9 cellular contexts compared by ENCODE assay signal in genomic region chr7:55415173-55415778, GRCh38. TPM values are rescaled to one million over a fixed set of nuclear protein-coding genes. Genes with fewer than 3 reads are reported as not detected.
DNase-seq lines count a peak whose midpoint lies in the region; ATAC-seq and TF ChIP-seq lines count a peak whose summit lies in the region.
"Had no signal": no experiment of that assay in that cellular context is flagged by ENCODE, and none has a peak within 500 bp of the region (broad histone marks: within the 10 kb centered on the region; RNA-seq: fewer than 3 reads in every experiment).

No MANE protein-coding gene starts in this region.

- POLR2A ChIA-PET in CD8-positive, alpha-beta T cell (lab: Charles Lee), result no interaction called here

- intact Hi-C loops in CD8-positive, alpha-beta T cell (cut with DNase I, micrococcal nuclease), result loop anchor here (1.0 to 2.0 kb wide), 3 partner anchors 49 to 640 kb away; no protein-coding TSS in a partner anchor
- intact Hi-C loops in right lobe of liver (cut with DNase I), result loop anchor here (5.0 to 10.0 kb wide), 2 partner anchors 138 to 140 kb away; no protein-coding TSS in a partner anchor

- H3K36me3 ChIP-seq in CD8-positive, alpha-beta T cell (ENCODE audit: insufficient read depth, low read length), result no peaks in the 10 kb centered on the region
- peaks cover 0 to 2% (median 0%) of the 10 kb centered on the region in 4 donors for H3K36me3 ChIP-seq in right lobe of liver

- DNase-seq in CD8-positive, alpha-beta T cell, result peak; percentile 61 to 86 (median 81)
- peak; percentile 58 to 89 for DNase-seq in NCI-H526 (lab: John Stamatoyannopoulos, UW)
- DNase-seq in activated CD4-positive, alpha-beta T cell treated with anti-CD3 and anti-CD28 coated beads for 4 hours, result peak; percentile 81 to 86
- peak; percentile 78 for DNase-seq in choroid plexus epithelial cell (ENCODE audit: low read depth)
- DNase-seq in right lobe of liver, result peak; percentile 73 to 80 (median 77)
- peak; percentile 42 for DNase-seq in stimulated activated CD8-positive, alpha-beta memory T cell treated with anti-CD3 and anti-CD28 coated beads, Interleukin-12 subunit alpha, Interleukin-12 subunit beta, amount 100 ng/mL, for 4 hours (ENCODE audit: low read depth)

- H3K4me1 ChIP-seq in CD8-positive, alpha-beta T cell (ENCODE audit: insufficient read depth, low read length), result no peaks in the 10 kb centered on the region
- H3K4me1 ChIP-seq in right lobe of liver, result peaks cover 0 to 18% (median 0%) of the 10 kb centered on the region in 4 donors

- no peak overlapping the region for H3K27ac ChIP-seq in CD8-positive, alpha-beta T cell (ENCODE audit: low read depth, low read length)
- no peak overlapping the region for H3K27ac ChIP-seq in right lobe of liver

- no peaks in the 10 kb centered on the region for H3K9me3 Mint-ChIP-seq in CD8-positive, alpha-beta T cell

- no peaks in the 10 kb centered on the region for H3K27me3 Mint-ChIP-seq in CD8-positive, alpha-beta T cell (ENCODE audit: low read depth)
- H3K27me3 Mint-ChIP-seq: activated naive CD8-positive, alpha-beta T cell had no signal

- no peaks in the 10 kb centered on the region for H3K4me1 Mint-ChIP-seq in CD8-positive, alpha-beta T cell (ENCODE audit: low read depth)

- H3K27me3 ChIP-seq in CD8-positive, alpha-beta T cell (ENCODE audit: insufficient read depth, low read length), result no peaks in the 10 kb centered on the region
- no peaks in the 10 kb centered on the region for H3K27me3 ChIP-seq in right lobe of liver

- no peak overlapping the region for H3K4me3 Mint-ChIP-seq in CD8-positive, alpha-beta T cell
- H3K4me3 Mint-ChIP-seq: activated naive CD8-positive, alpha-beta T cell had no signal

- 38% methylated on average over 6 of the region's 6 CpGs for WGBS in right lobe of liver (ENCODE audit: insufficient coverage, low coverage, low lambda C conversion rate, missing lambda C conversion rate)

- H3K9me3 ChIP-seq in CD8-positive, alpha-beta T cell (ENCODE audit: low read length), result no peaks in the 10 kb centered on the region
- no peaks in the 10 kb centered on the region for H3K9me3 ChIP-seq in right lobe of liver

- CTCF ChIA-PET in CD8-positive, alpha-beta T cell (lab: Charles Lee), result interaction anchor here (0.6 to 6.9 kb wide), 39 partner anchors 9 to 499 kb away, joined by 3 to 105 read pairs (median 4); no protein-coding TSS in a partner anchor

- no peak overlapping the region for H3K4me3 ChIP-seq in CD8-positive, alpha-beta T cell (ENCODE audit: low read depth, low read length)
- no peak overlapping the region for H3K4me3 ChIP-seq in choroid plexus epithelial cell (ENCODE audit: low read depth, low read length)
- H3K4me3 ChIP-seq in right lobe of liver, result no peak overlapping the region

- peak; percentile 100 for ATAC-seq in CD8-positive, alpha-beta T cell
- ATAC-seq in GM19351 (IDR thresholded peaks at IDR 0.05; ENCODE audit: unreplicated experiment) (peak; percentile 97), HG03432 (IDR thresholded peaks at IDR 0.05; ENCODE audit: unreplicated experiment) (peak; percentile 93), right lobe of liver (peak; percentile 85 to 94 (median 90))

- H3K36me3 Mint-ChIP-seq in CD8-positive, alpha-beta T cell, result peaks cover 18% of the 10 kb centered on the region

- TF ChIP-seq CTCF in CD8-positive, alpha-beta T cell (IDR thresholded peaks at IDR 0.05), result peak; percentile 94
- TF ChIP-seq CTCF in choroid plexus epithelial cell (conservative IDR thresholded peaks at IDR 0.05; ENCODE audit: low read depth, low read length) (peak; percentile 83), right lobe of liver (IDR thresholded peaks at IDR 0.05) (peak; percentile 75 to 91 (median 89))

- no peak overlapping the region for H3K27ac Mint-ChIP-seq in CD8-positive, alpha-beta T cell
- H3K27ac Mint-ChIP-seq: activated naive CD8-positive, alpha-beta T cell had no signal

- no peak for TF ChIP-seq POLR2A in right lobe of liver (IDR thresholded peaks at IDR 0.05)

RNA-seq across cellular contexts. Expression of gene LANCL2, which starts 50.1 kb away (rescaled TPM):
- total RNA-seq in CD8-positive, alpha-beta T cell, result 10 to 100 TPM; 10.3 to 10.5 TPM
- total RNA-seq in right lobe of liver, result 10 to 100 TPM in 1 of 6 experiments, 1 to 10 TPM in 5; 7.3 to 12.1 (median 8.3) TPM
